In the genomic region with DNA sequence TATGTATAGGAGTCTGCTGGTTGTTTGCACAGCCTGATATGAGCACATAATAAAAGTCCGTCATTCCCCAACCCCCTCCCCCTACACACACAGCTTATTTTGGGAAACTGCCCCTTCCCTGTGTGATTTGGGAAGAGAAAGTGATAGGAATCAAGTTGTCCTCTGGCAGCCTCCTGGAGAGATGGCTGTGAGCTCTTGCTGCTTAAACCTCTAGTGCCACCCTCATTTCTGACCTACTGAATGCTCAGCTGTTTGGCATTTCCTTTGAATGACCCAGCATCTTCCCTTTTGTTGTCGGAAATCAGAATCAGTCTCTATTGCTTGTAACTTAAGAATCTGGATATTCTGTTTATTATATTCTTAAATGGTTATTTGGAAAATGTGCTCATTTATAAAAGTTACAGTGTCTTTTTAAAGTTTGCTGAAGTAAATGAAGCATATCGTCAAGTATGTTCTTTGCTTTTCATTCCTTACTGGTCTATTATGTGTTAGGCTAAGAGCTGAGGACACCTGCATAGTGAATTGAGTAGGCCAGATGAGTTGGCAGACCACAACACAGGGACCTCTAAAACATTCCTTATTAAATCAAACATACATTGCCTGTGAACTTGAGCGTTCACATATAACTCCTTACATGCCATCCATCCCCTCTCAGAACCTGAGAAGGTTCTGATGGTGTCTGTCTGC, we compare ENCODE assay signal across 18 cellular contexts. TPM values are rescaled to one million over a fixed set of nuclear protein-coding genes. Genes with fewer than 3 reads are reported as not detected.
DNase-seq lines count a peak whose midpoint lies in the region; ATAC-seq, FAIRE-seq and TF ChIP-seq lines count a peak whose summit lies in the region.
"Had no signal": no experiment of that assay in that cellular context is flagged by ENCODE, and none has a peak within 500 bp of the region (broad histone marks: within the 10 kb centered on the region; RNA-seq: fewer than 3 reads in every experiment).

No MANE protein-coding gene starts in this region.

- no peak overlapping the region for H3K18ac ChIP-seq in mesenchymal stem cell (ENCODE audit: low read depth in 1 of 2, low read length in 2 of 2)

- H3K4me1 ChIP-seq in mesenchymal stem cell (ENCODE audit: control insufficient read depth, insufficient read depth, low read depth, low read length) (peaks cover 5% of the 10 kb centered on the region), pancreas (peaks cover 6 to 14% (median 12%) of the 10 kb centered on the region in 3 donors)

- no peaks in the 10 kb centered on the region for H3K9me3 ChIP-seq in mesenchymal stem cell (ENCODE audit: control insufficient read depth, low read length)
- no peaks in the 10 kb centered on the region for H3K9me3 ChIP-seq in pancreas
- H3K9me3 ChIP-seq: BE2C, thoracic aorta had no signal

- H2BK15ac ChIP-seq in mesenchymal stem cell (ENCODE audit: low read depth, poor library complexity, severe bottlenecking): no peak overlapping the region

- no peak overlapping the region for H2BK120ac ChIP-seq in mesenchymal stem cell (ENCODE audit: low read depth, low read length)

- no peak overlapping the region for H3K9ac ChIP-seq in mesenchymal stem cell (ENCODE audit: low read length)

- FAIRE-seq in bronchial epithelial cell (lab: Jason Lieb, UNC): no peak
- no peak for FAIRE-seq in pancreas (lab: Jason Lieb, UNC)
- FAIRE-seq: colon, small intestine had no signal

- no peak overlapping the region for H2AK5ac ChIP-seq in mesenchymal stem cell (ENCODE audit: low read length, severe bottlenecking)

- H3K23ac ChIP-seq in mesenchymal stem cell (ENCODE audit: low read length in 2 of 2): no peak overlapping the region

- H2BK12ac ChIP-seq in mesenchymal stem cell (ENCODE audit: low read length in 2 of 2): no peak overlapping the region

- ATAC-seq in HG03045 (IDR thresholded peaks at IDR 0.05; ENCODE audit: unreplicated experiment) (no peak), HG03432 (IDR thresholded peaks at IDR 0.05; ENCODE audit: unreplicated experiment) (no peak), HG03025 (IDR thresholded peaks at IDR 0.05; ENCODE audit: low FRiP score, unreplicated experiment) (no peak), pancreas (no peak)

- no peak overlapping the region for H3K4me2 ChIP-seq in mesenchymal stem cell (ENCODE audit: low read length, poor library complexity, severe bottlenecking)

- intact Hi-C loops in pancreas (cut with DNase I): no loop called here

- no peak overlapping the region for H3K14ac ChIP-seq in mesenchymal stem cell (ENCODE audit: low read length in 2 of 2)

- WGBS in mesenchymal stem cell: 100% methylated on average over 2 of the region's 4 CpGs
- WGBS in pancreas, 2 donors: 82 to 85% methylated on average over 4 of the region's 4 CpGs

- TF ChIP-seq CTCF in bronchial epithelial cell (IDR thresholded peaks at IDR 0.05; ENCODE audit: insufficient read depth, low read length, severe bottlenecking): no peak
- no peak for TF ChIP-seq CTCF in pancreas (IDR thresholded peaks at IDR 0.05)

- H2AFZ ChIP-seq in mesenchymal stem cell (ENCODE audit: low read depth, low read length): no peak overlapping the region

- H4K91ac ChIP-seq in mesenchymal stem cell (ENCODE audit: low read length): no peak overlapping the region

- peak; percentile 46 for DNase-seq in AG20443 (ENCODE audit: low spot score)
- peak; percentile 43 for DNase-seq in HT1080 (ENCODE audit: low read depth)
- DNase-seq in bronchial epithelial cell (ENCODE audit: low read depth): peak; percentile 66
- DNase-seq in mesenchymal stem cell: no peak
- no peak for DNase-seq in pancreas
- DNase-seq: activated CD4-positive, CD25-positive, alpha-beta regulatory T cell; BE2C; HCEC 1CT; MM.1S; NCI-H187 treated with DMSO at 0.1 percent for 48 hours; Right ventricle myocardium superior; small intestine; T-helper 17 cell had no signal

- H3K27ac ChIP-seq in mesenchymal stem cell (ENCODE audit: low read length, poor library complexity, severe bottlenecking): peak overlapping the region; percentile 57
- peak overlapping the region in 2 of 4 donors; percentile 40 to 48 for H3K27ac ChIP-seq in pancreas

- H3K79me1 ChIP-seq in mesenchymal stem cell (replicated peaks; ENCODE audit: low read length, poor library complexity, severe bottlenecking): peaks cover 9% of the 10 kb centered on the region

- H3K4me3 ChIP-seq in bronchial epithelial cell (ENCODE audit: low read depth, low read length) (no peak overlapping the region), mesenchymal stem cell (ENCODE audit: insufficient read depth in 1 of 2, low read depth in 1 of 2, low read length in 2 of 2) (no peak overlapping the region), pancreas (no peak overlapping the region)
- H3K4me3 ChIP-seq: thoracic aorta had no signal

- no peak overlapping the region for H2BK5ac ChIP-seq in mesenchymal stem cell (ENCODE audit: low read depth, low read length, poor library complexity, severe bottlenecking)

- no peaks in the 10 kb centered on the region for H3K36me3 ChIP-seq in bronchial epithelial cell (ENCODE audit: control insufficient read depth, insufficient read depth, low read length)
- H3K36me3 ChIP-seq in mesenchymal stem cell (ENCODE audit: control insufficient read depth in 1 of 2, insufficient read depth in 2 of 2, low read depth in 1 of 2, low read length in 2 of 2): peaks cover 7 to 27% of the 10 kb centered on the region in 2 experiments
- no peaks in the 10 kb centered on the region for H3K36me3 ChIP-seq in pancreas
- H3K36me3 ChIP-seq: thoracic aorta had no signal

- H3K27me3 ChIP-seq in bronchial epithelial cell (ENCODE audit: control insufficient read depth, insufficient read depth, low read length) (no peaks in the 10 kb centered on the region), mesenchymal stem cell (ENCODE audit: control insufficient read depth in 1 of 2, insufficient read depth in 1 of 2, low read length in 2 of 2) (no peaks in the 10 kb centered on the region), pancreas (no peaks in the 10 kb centered on the region)
- H3K27me3 ChIP-seq: BE2C had no signal

- no peak overlapping the region for H4K8ac ChIP-seq in mesenchymal stem cell (ENCODE audit: low read length)

- H3K4ac ChIP-seq in mesenchymal stem cell (ENCODE audit: low read depth in 1 of 2, low read length in 2 of 2): no peak overlapping the region

RNA-seq across cellular contexts. Expression of gene RWDD2A, which starts 5.5 kb away (rescaled TPM):
- 1.4 and 1.7 TPM in 2 replicates for total RNA-seq in HT1080 (2014; rRNA removed; shearing (Covaris generic))
- 2.4 and 2.5 TPM in 2 replicates for polyA plus RNA-seq in HT1080 (2015; cell fraction: cytosol; rRNA removed)
- 5.2 and 5.4 TPM in 2 replicates for polyA plus RNA-seq in HT1080 (2015; cell fraction: nucleus; rRNA removed)
- total RNA-seq in bronchial epithelial cell (1.8 and 2.9 TPM in 2 replicates), pancreas (1 to 10 TPM; 3.3 to 5.6 (median 4.3) TPM)
- polyA plus RNA-seq in mesenchymal stem cell (2013, experiment 1 of 2): 6.0 TPM
- 6.4 TPM for polyA plus RNA-seq in mesenchymal stem cell (2013, experiment 2 of 2)
- polyA plus RNA-seq in pancreas: 1 to 10 TPM; 6.2 to 6.8 TPM

RNA-seq across cellular contexts. Expression of gene PGM3, which starts 5.6 kb away (rescaled TPM):
- total RNA-seq in HT1080 (2014; rRNA removed; shearing (Covaris generic)): 22.7 and 26.8 TPM in 2 replicates
- polyA plus RNA-seq in HT1080 (2015; cell fraction: cytosol; rRNA removed): 22.2 and 25.6 TPM in 2 replicates
- 41.9 and 44.0 TPM in 2 replicates for polyA plus RNA-seq in HT1080 (2015; cell fraction: nucleus; rRNA removed)
- total RNA-seq in bronchial epithelial cell (97.7 and 101 TPM in 2 replicates), pancreas (10 to 100 TPM; 46.7 to 67.6 (median 55.5) TPM)
- 45.4 TPM for polyA plus RNA-seq in mesenchymal stem cell (2013, experiment 1 of 2)
- polyA plus RNA-seq in mesenchymal stem cell (2013, experiment 2 of 2): 46.8 TPM
- 10 to 100 TPM; 14.2 to 21.5 TPM for polyA plus RNA-seq in pancreas

Comparison
In these comparisons a context has a peak if more than half of its experiments do, and no peak if none do; other contexts are left out.
1. DNase-seq: peak in AG20443 (single experiment), HT1080 (single experiment) and bronchial epithelial cell (single experiment); none in mesenchymal stem cell (single experiment) and pancreas (0 of 6).